In genomic region chr1:25011966-25012625, GRCh38 we compare ENCODE assay signal across 17 cellular contexts.
DNase-seq lines count a peak whose midpoint lies in the region; ATAC-seq and TF ChIP-seq lines count a peak whose summit lies in the region.
"Had no signal": no experiment of that assay in that cellular context is flagged by ENCODE, and none has a peak within 500 bp of the region (broad histone marks: within the 10 kb centered on the region; RNA-seq: fewer than 3 reads in every experiment).

No MANE protein-coding gene starts in this region.

- peaks cover 6% of the 10 kb centered on the region for H3K36me3 Mint-ChIP-seq in T-helper 1 cell treated with Interleukin-12 subunit alpha and Interleukin-12 subunit beta and Interleukin-4 antibody, amounts not matched to agents 30 μg/mL and 1 μg/mL, for 36 hours (ENCODE audit: low read depth)
- peaks cover 4% of the 10 kb centered on the region for H3K36me3 Mint-ChIP-seq in activated naive CD8-positive, alpha-beta T cell treated with anti-CD3 and anti-CD28 coated beads for 36 hours

- WGBS in prostate gland: 63% methylated on average over 12 of the region's 12 CpGs
- 67 to 71% methylated on average over 12 of the region's 12 CpGs for WGBS in body of pancreas, 2 donors

- H3K27ac Mint-ChIP-seq in T-helper 1 cell treated with Interleukin-12 subunit alpha and Interleukin-12 subunit beta and Interleukin-4 antibody, amounts not matched to agents 30 μg/mL and 1 μg/mL, for 36 hours: peak overlapping the region; percentile 62
- peak overlapping the region; percentile 79 for H3K27ac Mint-ChIP-seq in activated naive CD8-positive, alpha-beta T cell treated with anti-CD3 and anti-CD28 coated beads for 36 hours

- H3K36me3 ChIP-seq in prostate gland: no peaks in the 10 kb centered on the region
- no peaks in the 10 kb centered on the region for H3K36me3 ChIP-seq in body of pancreas (replicated peaks in 1 of 2; ENCODE audit: insufficient read depth in 1 of 2, low read depth in 2 of 2)

- no peak overlapping the region for H3K4me3 ChIP-seq in prostate gland
- H3K4me3 ChIP-seq in body of pancreas: no peak overlapping the region
- H3K4me3 ChIP-seq: lung had no signal

- no peak overlapping the region for H3K4me3 Mint-ChIP-seq in T-helper 1 cell treated with Interleukin-12 subunit alpha and Interleukin-12 subunit beta and Interleukin-4 antibody, amounts not matched to agents 30 μg/mL and 1 μg/mL, for 36 hours
- peak overlapping the region; percentile 39 for H3K4me3 Mint-ChIP-seq in activated naive CD8-positive, alpha-beta T cell treated with anti-CD3 and anti-CD28 coated beads for 36 hours
- H3K4me3 Mint-ChIP-seq: T-helper 17 cell had no signal

- H3K4me1 ChIP-seq in prostate gland (replicated peaks): no peaks in the 10 kb centered on the region
- H3K4me1 ChIP-seq in body of pancreas: no peaks in the 10 kb centered on the region
- H3K4me1 ChIP-seq: Caco-2 had no signal

- H3K27ac ChIP-seq in prostate gland: no peak overlapping the region
- no peak overlapping the region for H3K27ac ChIP-seq in body of pancreas

- H3K9me3 Mint-ChIP-seq in T-helper 1 cell treated with Interleukin-12 subunit alpha and Interleukin-12 subunit beta and Interleukin-4 antibody, amounts not matched to agents 30 μg/mL and 1 μg/mL, for 36 hours: peaks cover 7% of the 10 kb centered on the region
- H3K9me3 Mint-ChIP-seq in activated naive CD8-positive, alpha-beta T cell treated with anti-CD3 and anti-CD28 coated beads for 36 hours: no peaks in the 10 kb centered on the region

- no peak for ATAC-seq in body of pancreas
- ATAC-seq in HG03469 (IDR thresholded peaks at IDR 0.05; ENCODE audit: unreplicated experiment): no peak
- ATAC-seq: Panc1, T-helper 17 cell had no signal

- H3K9me3 ChIP-seq in prostate gland (no peaks in the 10 kb centered on the region), body of pancreas (no peaks in the 10 kb centered on the region)
- H3K9me3 ChIP-seq: Caco-2 had no signal

- intact Hi-C loops in prostate gland (cut with DNase I): no loop called here
- intact Hi-C loops in body of pancreas (cut with DNase I): no loop called here

- DNase-seq in T-helper 1 cell: no peak
- peak; percentile 32 for DNase-seq in NCI-H146 treated with DMSO at 0.1 percent for 48 hours (lab: John Stamatoyannopoulos, UW; ENCODE audit: unreplicated experiment)
- no peak for DNase-seq in activated naive CD8-positive, alpha-beta T cell treated with anti-CD3 and anti-CD28 coated beads for 36 hours
- peak; percentile 41 for DNase-seq in prostate gland (ENCODE audit: low spot score)
- DNase-seq in body of pancreas: no peak
- DNase-seq in NOMO-1 (lab: John Stamatoyannopoulos, UW; ENCODE audit: unreplicated experiment in 2 of 2): no peak
- DNase-seq: activated gamma-delta T cell treated with Interleukin-2 at 50 U/mL for 16 hours; Caco-2; effector memory CD4-positive, alpha-beta T cell; GF-D8; NCI-H446; stimulated activated CD4-positive, alpha-beta T cell treated with anti-CD3 and anti-CD28 coated beads, Interleukin-4, amount 100 ng/mL, for 1 hour; T-helper 17 cell had no signal

- H3K27me3 Mint-ChIP-seq in T-helper 1 cell treated with Interleukin-12 subunit alpha and Interleukin-12 subunit beta and Interleukin-4 antibody, amounts not matched to agents 30 μg/mL and 1 μg/mL, for 36 hours (ENCODE audit: low read depth): no peaks in the 10 kb centered on the region
- no peaks in the 10 kb centered on the region for H3K27me3 Mint-ChIP-seq in activated naive CD8-positive, alpha-beta T cell treated with anti-CD3 and anti-CD28 coated beads for 36 hours
- H3K27me3 Mint-ChIP-seq: T-helper 17 cell had no signal

- no peak for TF ChIP-seq POLR2A in prostate gland (IDR thresholded peaks at IDR 0.05)
- TF ChIP-seq POLR2A in body of pancreas (IDR thresholded peaks at IDR 0.05): no peak

- TF ChIP-seq CTCF in prostate gland (IDR thresholded peaks at IDR 0.05): peak in 2 of 4 experiments; percentile 12 to 17
- TF ChIP-seq CTCF in body of pancreas (IDR thresholded peaks at IDR 0.05): no peak

- H3K27me3 ChIP-seq in prostate gland (replicated peaks; ENCODE audit: insufficient read depth) (no peaks in the 10 kb centered on the region), body of pancreas (no peaks in the 10 kb centered on the region)

- peaks cover 39% of the 10 kb centered on the region for H3K4me1 Mint-ChIP-seq in T-helper 1 cell treated with Interleukin-12 subunit alpha and Interleukin-12 subunit beta and Interleukin-4 antibody, amounts not matched to agents 30 μg/mL and 1 μg/mL, for 36 hours (ENCODE audit: low read depth)
- H3K4me1 Mint-ChIP-seq in activated naive CD8-positive, alpha-beta T cell treated with anti-CD3 and anti-CD28 coated beads for 36 hours: peaks cover 58% of the 10 kb centered on the region

Comparison
In these comparisons a context has a peak if more than half of its experiments do, and no peak if none do; other contexts are left out.
1. DNase-seq: peak in NCI-H146 treated with DMSO at 0.1 percent for 48 hours (single experiment) and prostate gland (single experiment); none in T-helper 1 cell (0 of 5), activated naive CD8-positive, alpha-beta T cell treated with anti-CD3 and anti-CD28 coated beads for 36 hours (single experiment), body of pancreas (0 of 4) and NOMO-1 (0 of 2).